ENCODE assay signal across 9 cellular contexts in genomic region chr3:143002727-143003126, GRCh38. TPM values are rescaled to one million over a fixed set of nuclear protein-coding genes. Genes with fewer than 3 reads are reported as not detected.
DNase-seq lines count a peak whose midpoint lies in the region; TF ChIP-seq lines count a peak whose summit lies in the region.
"Had no signal": no experiment of that assay in that cellular context is flagged by ENCODE, and none has a peak within 500 bp of the region (broad histone marks: within the 10 kb centered on the region; RNA-seq: fewer than 3 reads in every experiment).

No MANE protein-coding gene starts in this region.

- peak overlapping the region; percentile 99 for H3K27ac Mint-ChIP-seq in MCF 10A (ENCODE audit: low read depth, unreplicated experiment)

- H3K4me3 ChIP-seq in ACC112 (ENCODE audit: low read depth, low read length) (peak overlapping the region; percentile 83), HUES48 (ENCODE audit: low read depth, low read length) (peak overlapping the region; percentile 96), mucosa of stomach (ENCODE audit: low read length) (peak overlapping the region; percentile 78)

- H3K79me2 ChIP-seq in ACC112 (ENCODE audit: control insufficient read depth, insufficient read depth, low read length, unreplicated experiment), result peaks cover 74% of the 10 kb centered on the region

- H3K9me3 ChIP-seq in HUES48 (ENCODE audit: control insufficient read depth, insufficient read depth, low read length) (no peaks in the 10 kb centered on the region), mucosa of stomach (ENCODE audit: control insufficient read depth, low read length) (no peaks in the 10 kb centered on the region)

- peak overlapping the region; percentile 83 for H2AFZ ChIP-seq in ACC112 (ENCODE audit: low read length, unreplicated experiment)

- H3K27me3 Mint-ChIP-seq in MCF 10A (ENCODE audit: insufficient read depth, unreplicated experiment), result no peaks in the 10 kb centered on the region

- H3K27me3 ChIP-seq in ACC112 (ENCODE audit: insufficient read depth, low read length) (no peaks in the 10 kb centered on the region), HUES48 (ENCODE audit: control insufficient read depth, insufficient read depth, low read length) (no peaks in the 10 kb centered on the region), mucosa of stomach (ENCODE audit: control insufficient read depth, insufficient read depth, low read length) (no peaks in the 10 kb centered on the region)

- peak overlapping the region; percentile 94 for H3K4me3 Mint-ChIP-seq in MCF 10A (ENCODE audit: unreplicated experiment)

- CTCF ChIA-PET in MCF 10A (lab: Yijun Ruan, JAX), result interaction anchor here (0.7 to 14.5 kb wide), 7 partner anchors 9 to 773 kb away, joined by 3 to 212 read pairs (median 7); no protein-coding TSS in a partner anchor

- peaks cover 37% of the 10 kb centered on the region for H3K4me1 Mint-ChIP-seq in MCF 10A (ENCODE audit: insufficient read depth, unreplicated experiment)

- H3K9me3 Mint-ChIP-seq in MCF 10A (ENCODE audit: unreplicated experiment), result no peaks in the 10 kb centered on the region

- DNase-seq in MCF 10A (ENCODE audit: unreplicated experiment), result no peak
- DNase-seq in foreskin melanocyte, result no peak
- no peak for DNase-seq in DMS114 treated with DMSO at 0.1 percent for 48 hours (lab: John Stamatoyannopoulos, UW; ENCODE audit: unreplicated experiment)
- DNase-seq in hypothalamus (lab: John Stamatoyannopoulos, UW), result no peak
- DNase-seq in stimulated activated CD4-positive, alpha-beta T cell treated with anti-CD3 and anti-CD28 coated beads, Interleukin-4, amount 100 ng/mL, for 24 hours, result no peak
- DNase-seq: NK-92 treated with Interleukin-12 subunit alpha and Interleukin-12 subunit beta, amount 100 ng/mL, for 24 hours had no signal

- TF ChIP-seq CTCF in MCF 10A (IDR thresholded peaks at IDR 0.05; ENCODE audit: unreplicated experiment), result no peak

- peaks cover 15% of the 10 kb centered on the region for H3K36me3 Mint-ChIP-seq in MCF 10A (ENCODE audit: insufficient read depth, unreplicated experiment)

- peaks cover 27% of the 10 kb centered on the region for H3K4me1 ChIP-seq in ACC112 (ENCODE audit: control insufficient read depth, insufficient read depth, low read length, unreplicated experiment)
- peaks cover 15% of the 10 kb centered on the region for H3K4me1 ChIP-seq in HUES48 (ENCODE audit: control insufficient read depth, insufficient read depth, low read length)
- peaks cover 5% of the 10 kb centered on the region for H3K4me1 ChIP-seq in mucosa of stomach (ENCODE audit: control insufficient read depth, insufficient read depth, low read length)

- H3K9ac ChIP-seq in HUES48 (ENCODE audit: low read depth, low read length) (peak overlapping the region; percentile 97), mucosa of stomach (ENCODE audit: low read length) (peak overlapping the region; percentile 99)

- no peaks in the 10 kb centered on the region for H3K36me3 ChIP-seq in ACC112 (ENCODE audit: insufficient read depth, low read length)
- no peaks in the 10 kb centered on the region for H3K36me3 ChIP-seq in HUES48 (ENCODE audit: control insufficient read depth, insufficient read depth, low read length)
- H3K36me3 ChIP-seq in mucosa of stomach (ENCODE audit: control insufficient read depth, insufficient read depth, low read length), result no peaks in the 10 kb centered on the region

- POLR2A ChIA-PET in MCF 10A (lab: Yijun Ruan, JAX), result interaction anchor here (0.5 to 4.5 kb wide), 22 partner anchors 9 to 969 kb away, joined by 3 to 96 read pairs (median 4); partner anchors contain the start of genes ATR, DIPK2A and PLS1

- H3K27ac ChIP-seq in ACC112 (ENCODE audit: low read depth, low read length) (peak overlapping the region; percentile 91), HUES48 (ENCODE audit: low read depth, low read length) (peak overlapping the region; percentile 97)

- intact Hi-C loops in MCF 10A (cut with micrococcal nuclease), result loop anchor here (5.0 kb wide), 1 partner anchor 425 kb away; the partner anchor contains the start of gene ATR

- no TSS peak for BruUV-seq in MCF 10A (replicated peaks; lab: Mats Ljungman, UMichigan)

RNA-seq across cellular contexts. Expression of gene U2SURP, which starts 1.4 kb away (rescaled TPM):
- total RNA-seq in MCF 10A (2022), result 131 and 146 TPM in 2 replicates

RNA-seq across cellular contexts. Expression of gene PAQR9, which starts 39.3 kb away (rescaled TPM):
- total RNA-seq in MCF 10A (2022), result not detected in 2 replicates
